ENCODE assay signal across 9 cellular contexts in the genomic region with DNA sequence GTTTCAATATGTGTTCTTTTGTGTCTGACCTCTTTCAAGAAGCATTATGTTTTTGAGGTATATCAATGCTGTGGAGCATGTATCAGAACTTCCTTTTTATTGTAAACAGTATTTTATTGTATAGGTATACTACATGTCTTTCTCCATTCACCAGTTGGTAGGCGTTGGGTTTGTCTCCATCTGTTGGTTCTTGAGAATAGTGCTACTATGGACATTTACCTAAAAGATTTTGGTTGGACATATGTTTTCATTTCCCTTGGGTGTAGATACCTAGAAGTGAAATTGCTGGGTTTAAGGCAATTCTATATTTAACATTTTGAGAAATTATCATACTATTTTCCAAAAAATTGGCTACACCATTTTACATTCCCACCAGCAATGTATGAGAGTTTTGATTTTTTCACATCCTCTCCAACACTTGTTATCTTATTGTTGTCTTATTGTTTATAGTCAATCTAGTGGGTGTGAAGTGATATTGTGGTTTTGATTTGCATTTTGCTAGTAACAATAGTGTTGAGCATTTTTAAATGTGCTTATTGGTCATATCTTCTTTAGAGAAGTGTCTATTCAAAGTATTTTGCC.
DNase-seq lines count a peak whose midpoint lies in the region; ATAC-seq and TF ChIP-seq lines count a peak whose summit lies in the region.
"Had no signal": no experiment of that assay in that cellular context is flagged by ENCODE, and none has a peak within 500 bp of the region (broad histone marks: within the 10 kb centered on the region; RNA-seq: fewer than 3 reads in every experiment).

No MANE protein-coding gene starts in this region.

- H3K9ac ChIP-seq in mesendoderm (ENCODE audit: low read length) = no peak overlapping the region

- no peak overlapping the region for H2BK15ac ChIP-seq in mesendoderm (replicated peaks; ENCODE audit: low read depth)

- H3K4me3 ChIP-seq in astrocyte of the cerebellum (ENCODE audit: low read depth, low read length) (no peak overlapping the region), mesendoderm (ENCODE audit: low read length) (no peak overlapping the region)
- H3K4me3 ChIP-seq: colonic mucosa had no signal

- H3K79me1 ChIP-seq in mesendoderm (ENCODE audit: low read length) = no peaks in the 10 kb centered on the region

- H3K4me2 ChIP-seq in mesendoderm (ENCODE audit: low read length) = no peak overlapping the region

- H2AK5ac ChIP-seq in mesendoderm (ENCODE audit: low read length) = no peak overlapping the region

- H3K4ac ChIP-seq in mesendoderm (ENCODE audit: low read depth, low read length) = no peak overlapping the region

- no peak overlapping the region for H4K8ac ChIP-seq in mesendoderm (ENCODE audit: low read depth, low read length)

- H3K18ac ChIP-seq in mesendoderm (ENCODE audit: low read length) = no peak overlapping the region

- no peaks in the 10 kb centered on the region for H3K79me2 ChIP-seq in mesendoderm (ENCODE audit: control insufficient read depth, insufficient read depth, low read length)

- H3K56ac ChIP-seq in mesendoderm (ENCODE audit: low read length) = no peak overlapping the region

- no peak overlapping the region for H3K23ac ChIP-seq in mesendoderm (ENCODE audit: low read length)

- no peaks in the 10 kb centered on the region for H3K27me3 ChIP-seq in mesendoderm (ENCODE audit: insufficient read depth, low read length, poor library complexity)
- H3K27me3 ChIP-seq: colonic mucosa had no signal

- no peak overlapping the region for H3K27ac ChIP-seq in mesendoderm (ENCODE audit: low read depth, low read length)
- H3K27ac ChIP-seq: colonic mucosa had no signal

- peak; percentile 67 for TF ChIP-seq CTCF in astrocyte of the cerebellum (IDR thresholded peaks at IDR 0.05; ENCODE audit: low read depth, low read length, missing control alignments)

- DNase-seq in EL (peak; percentile 4), LoVo (ENCODE audit: low spot score) (peak; percentile 23), astrocyte of the cerebellum (ENCODE audit: low read depth) (peak; percentile 43), mesendoderm (peak; percentile 55), superior temporal gyrus (ENCODE audit: extremely low spot score) (no peak)
- no peak for DNase-seq in activated CD8-positive, alpha-beta memory T cell treated with anti-CD3 and anti-CD28 coated beads, Interleukin-2, amount 50 U/mL, for 48 hours
- DNase-seq: colonic mucosa had no signal

- H4K5ac ChIP-seq in mesendoderm (ENCODE audit: low read length) = no peak overlapping the region

- ATAC-seq in HG02970 (IDR thresholded peaks at IDR 0.05; ENCODE audit: low FRiP score, unreplicated experiment) = no peak
- ATAC-seq in GM21576 (IDR thresholded peaks at IDR 0.05; ENCODE audit: unreplicated experiment) = no peak

- no CpG with 5 or more reads among the region's 1 CpG for WGBS in mesendoderm (ENCODE audit: extremely low coverage, insufficient coverage, low lambda C conversion rate)

- H3K36me3 ChIP-seq in mesendoderm (ENCODE audit: control insufficient read depth, insufficient read depth, low read length) = no peaks in the 10 kb centered on the region
- H3K36me3 ChIP-seq: colonic mucosa had no signal

- in situ Hi-C loops in astrocyte of the cerebellum (cut with HindIII; ENCODE audit: low sequenced_read_pairs) = no loop called here

- no peak overlapping the region for H2BK5ac ChIP-seq in mesendoderm (ENCODE audit: low read length)

- H2BK120ac ChIP-seq in mesendoderm (ENCODE audit: low read depth, low read length) = no peak overlapping the region

- H3K4me1 ChIP-seq in mesendoderm (ENCODE audit: control insufficient read depth, low read depth, low read length) = no peaks in the 10 kb centered on the region
- H3K4me1 ChIP-seq: colonic mucosa had no signal

Comparison
In these comparisons a context has a peak if more than half of its experiments do, and no peak if none do; other contexts are left out.
1. DNase-seq: peak in EL (single experiment), LoVo (single experiment), astrocyte of the cerebellum (single experiment) and mesendoderm (single experiment); none in superior temporal gyrus (single experiment) and activated CD8-positive, alpha-beta memory T cell treated with anti-CD3 and anti-CD28 coated beads, Interleukin-2, amount 50 U/mL, for 48 hours (single experiment).